11 cellular contexts compared by ENCODE assay signal in genomic region chr10:28411648-28412047, GRCh38.
DNase-seq lines count a peak whose midpoint lies in the region; ATAC-seq and TF ChIP-seq lines count a peak whose summit lies in the region.
"Had no signal": no experiment of that assay in that cellular context is flagged by ENCODE, and none has a peak within 500 bp of the region (broad histone marks: within the 10 kb centered on the region; RNA-seq: fewer than 3 reads in every experiment).

No MANE protein-coding gene starts in this region.

- no peak for TF ChIP-seq EP300 in transverse colon (IDR thresholded peaks at IDR 0.05; ENCODE audit: low read depth)

- H3K36me3 ChIP-seq in upper lobe of right lung (no peaks in the 10 kb centered on the region), transverse colon (no peaks in the 10 kb centered on the region)

- H3K4me3 ChIP-seq in upper lobe of right lung = no peak overlapping the region
- no peak overlapping the region for H3K4me3 ChIP-seq in transverse colon
- H3K4me3 ChIP-seq in dorsolateral prefrontal cortex = no peak overlapping the region

- 57 to 67% methylated on average over 1 to 4 of the region's 4 CpGs for WGBS in transverse colon (ENCODE audit: low coverage in 1 of 2), 2 donors

- H3K4me1 ChIP-seq in upper lobe of right lung (no peaks in the 10 kb centered on the region), transverse colon (no peaks in the 10 kb centered on the region)

- no peak for TF ChIP-seq POLR2A in transverse colon (IDR thresholded peaks at IDR 0.05)

- H3K9me3 ChIP-seq in upper lobe of right lung (no peaks in the 10 kb centered on the region), transverse colon (no peaks in the 10 kb centered on the region)

- TF ChIP-seq CTCF in upper lobe of right lung (IDR thresholded peaks at IDR 0.05) = no peak
- TF ChIP-seq CTCF in transverse colon (IDR thresholded peaks at IDR 0.05) = no peak
- no peak for TF ChIP-seq CTCF in dorsolateral prefrontal cortex (IDR thresholded peaks at IDR 0.05 in 54 of 56, conservative IDR thresholded peaks at IDR 0.05 in 2 of 56; ENCODE audit: low read depth in 1 of 56, partially characterized antibody in 56 of 56)

- H3K4me1 Mint-ChIP-seq in activated naive CD8-positive, alpha-beta T cell treated with anti-CD3 and anti-CD28 coated beads for 36 hours = peaks cover 13% of the 10 kb centered on the region

- peaks cover 6% of the 10 kb centered on the region for H3K9me3 Mint-ChIP-seq in activated naive CD8-positive, alpha-beta T cell treated with anti-CD3 and anti-CD28 coated beads for 36 hours

- H3K36me3 Mint-ChIP-seq in activated naive CD8-positive, alpha-beta T cell treated with anti-CD3 and anti-CD28 coated beads for 36 hours = no peaks in the 10 kb centered on the region

- peaks cover 17% of the 10 kb centered on the region for H3K27me3 Mint-ChIP-seq in activated naive CD8-positive, alpha-beta T cell treated with anti-CD3 and anti-CD28 coated beads for 36 hours

- H3K4me3 Mint-ChIP-seq in activated naive CD8-positive, alpha-beta T cell treated with anti-CD3 and anti-CD28 coated beads for 36 hours = no peak overlapping the region

- intact Hi-C loops in upper lobe of right lung (cut with DNase I) (no loop called here), transverse colon (cut with DNase I; ENCODE audit: low total_unique reads) (no loop called here), dorsolateral prefrontal cortex (cut with DNase I) (no loop called here)

- ATAC-seq in HG02885 (IDR thresholded peaks at IDR 0.05; ENCODE audit: poor library complexity, unreplicated experiment) (peak; percentile 71), upper lobe of right lung (peak; percentile 58)

- H3K27me3 ChIP-seq in upper lobe of right lung (peaks cover 4% of the 10 kb centered on the region), transverse colon (no peaks in the 10 kb centered on the region), dorsolateral prefrontal cortex (peaks cover 0 to 13% (median 0%) of the 10 kb centered on the region in 45 donors)

- DNase-seq in stimulated activated CD4-positive, alpha-beta T cell treated with anti-CD3 and anti-CD28 coated beads, Interleukin-12 subunit alpha, Interleukin-12 subunit beta, amount 100 ng/mL, for 48 hours (ENCODE audit: low read depth in 2 of 3, low spot score in 1 of 3) = peak; percentile 14 to 19 (median 14)
- no peak for DNase-seq in stimulated activated CD4-positive, alpha-beta T cell treated with anti-CD3 and anti-CD28 coated beads, Interleukin-4, amount 100 ng/mL, for 4 hours
- DNase-seq in activated naive CD8-positive, alpha-beta T cell treated with anti-CD3 and anti-CD28 coated beads for 36 hours = peak; percentile 31
- no peak for DNase-seq in upper lobe of right lung
- DNase-seq in NCI-H345 (lab: John Stamatoyannopoulos, UW) = no peak
- DNase-seq in transverse colon = no peak
- DNase-seq in dorsolateral prefrontal cortex = no peak
- DNase-seq: C1 segment of cervical spinal cord, NCI-H1694 had no signal

- in situ Hi-C loops in transverse colon (cut with MboI; ENCODE audit: low pct_ligation_motif_present in 1 of 4, low pct_unique_long_range_greater_than_20kb in 1 of 4, low sequenced_read_pairs in 3 of 4) = no loop called here

- no peak overlapping the region for H3K27ac ChIP-seq in upper lobe of right lung
- H3K27ac ChIP-seq in transverse colon = no peak overlapping the region
- H3K27ac ChIP-seq in dorsolateral prefrontal cortex = no peak overlapping the region
- H3K27ac ChIP-seq: parathyroid adenoma had no signal

- peak overlapping the region; percentile 32 for H3K27ac Mint-ChIP-seq in activated naive CD8-positive, alpha-beta T cell treated with anti-CD3 and anti-CD28 coated beads for 36 hours

Comparison
In these comparisons a context has a peak if more than half of its experiments do, and no peak if none do; other contexts are left out.
1. DNase-seq: peak in stimulated activated CD4-positive, alpha-beta T cell treated with anti-CD3 and anti-CD28 coated beads, Interleukin-12 subunit alpha, Interleukin-12 subunit beta, amount 100 ng/mL, for 48 hours (3 of 3) and activated naive CD8-positive, alpha-beta T cell treated with anti-CD3 and anti-CD28 coated beads for 36 hours (single experiment); none in stimulated activated CD4-positive, alpha-beta T cell treated with anti-CD3 and anti-CD28 coated beads, Interleukin-4, amount 100 ng/mL, for 4 hours (0 of 2), upper lobe of right lung (single experiment), NCI-H345 (single experiment), transverse colon (single experiment) and dorsolateral prefrontal cortex (0 of 10).